Comparison of ENCODE assay signal across 15 cellular contexts in the genomic region with DNA sequence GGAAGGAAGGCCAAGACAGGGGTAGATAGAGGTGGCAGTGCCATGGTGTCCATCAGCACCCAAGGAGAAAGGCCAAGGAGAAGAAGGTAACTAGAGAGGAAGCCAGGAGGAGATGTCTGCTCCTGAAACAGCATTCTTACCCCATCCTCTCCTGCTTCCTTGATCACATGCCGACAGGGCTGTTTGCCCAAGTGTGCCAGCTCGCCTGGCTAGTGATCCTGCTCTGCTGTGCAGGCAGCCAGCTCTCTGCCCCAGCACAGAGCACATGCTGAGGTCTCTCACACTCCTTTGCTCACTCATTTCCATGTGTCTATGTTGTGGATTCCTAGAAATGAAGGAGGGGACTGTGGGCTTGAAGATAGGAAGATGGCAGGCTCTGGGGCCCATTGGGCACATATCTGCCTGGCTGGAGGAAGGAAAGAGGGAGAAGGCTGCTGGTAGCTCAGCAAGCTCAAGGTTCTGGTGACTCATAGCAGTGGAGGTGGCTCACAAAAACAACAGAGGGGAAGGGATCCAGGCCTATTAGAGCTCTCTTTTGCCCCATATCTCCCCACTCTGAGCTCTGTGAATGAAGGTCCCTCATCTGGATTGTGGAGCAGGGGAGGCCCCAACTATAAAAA. TPM values are rescaled to one million over a fixed set of nuclear protein-coding genes. Genes with fewer than 3 reads are reported as not detected.
DNase-seq lines count a peak whose midpoint lies in the region; ATAC-seq and TF ChIP-seq lines count a peak whose summit lies in the region.
"Had no signal": no experiment of that assay in that cellular context is flagged by ENCODE, and none has a peak within 500 bp of the region (broad histone marks: within the 10 kb centered on the region; RNA-seq: fewer than 3 reads in every experiment).

No MANE protein-coding gene starts in this region.

- no peaks in the 10 kb centered on the region for H3K27me3 ChIP-seq in H7 (ENCODE audit: control insufficient read depth, insufficient read depth, low read length)
- H3K27me3 ChIP-seq: BLaER1, neutrophil had no signal

- no peak for TF ChIP-seq CTCF in AG09309 (IDR thresholded peaks at IDR 0.05; ENCODE audit: control insufficient read depth, insufficient read depth, low read depth, low read length, missing control alignments)
- TF ChIP-seq CTCF in LNCaP clone FGC (IDR thresholded peaks at IDR 0.05; ENCODE audit: control insufficient read depth, extremely low read depth, insufficient read depth): no peak

- ATAC-seq in HG02759 (IDR thresholded peaks at IDR 0.05; ENCODE audit: unreplicated experiment): no peak
- ATAC-seq: activated CD8-positive, alpha-beta T cell treated with anti-CD3 and anti-CD28 coated beads, Interleukin-2, amount 10 ng/mL, durations not matched to agents 7 days and 5 days; left ventricle myocardium superior; Panc1 had no signal

- H3K4me3 ChIP-seq in AG09309 (ENCODE audit: control insufficient read depth, low read depth, low read length) (no peak overlapping the region), LNCaP clone FGC (ENCODE audit: low read depth, low read length) (no peak overlapping the region), H7 (ENCODE audit: insufficient read depth, low read depth, low read length) (no peak overlapping the region)
- H3K4me3 ChIP-seq: BLaER1 had no signal

- no peaks in the 10 kb centered on the region; the same call in none of the 2 replicates for H3K36me3 ChIP-seq in H7 (replicated peaks; ENCODE audit: control insufficient read depth, insufficient read depth, low read length)

- peak; percentile 13 for DNase-seq in AG09309 (ENCODE audit: low read depth)
- peak; percentile 13 for DNase-seq in LNCaP clone FGC (ENCODE audit: low read depth)
- peak; percentile 68 for DNase-seq in astrocyte of the hippocampus (ENCODE audit: low read depth, low spot score)
- DNase-seq in glomerular visceral epithelial cell (ENCODE audit: extremely low spot score): peak; percentile 33
- DNase-seq in H7: no peak
- no peak for DNase-seq in NOMO-1 treated with DMSO at 0.1 percent for 48 hours (lab: John Stamatoyannopoulos, UW; ENCODE audit: unreplicated experiment)
- no peak for DNase-seq in NCI-H774 (lab: John Stamatoyannopoulos, UW)
- DNase-seq: activated CD8-positive, alpha-beta T cell treated with anti-CD3 and anti-CD28 coated beads, Interleukin-2, amount 10 ng/mL, durations not matched to agents 7 days and 5 days; left ventricle myocardium superior had no signal

RNA-seq across cellular contexts. Expression of gene NEUROD2, which starts 54.3 kb away (rescaled TPM):
- total RNA-seq in H7 (2014; rRNA removed; shearing (Covaris generic)): not detected in 2 replicates
- total RNA-seq: activated CD8-positive, alpha-beta T cell treated with anti-CD3 and anti-CD28 coated beads, Interleukin-2, amount 10 ng/mL, durations not matched to agents 7 days and 5 days; dermis microvascular lymphatic vessel endothelial cell; G401; left ventricle myocardium superior had no signal

Comparison
In these comparisons a context has a peak if more than half of its experiments do, and no peak if none do; other contexts are left out.
1. DNase-seq: peak in AG09309 (single experiment), LNCaP clone FGC (single experiment), astrocyte of the hippocampus (single experiment) and glomerular visceral epithelial cell (single experiment); none in H7 (single experiment), NOMO-1 treated with DMSO at 0.1 percent for 48 hours (single experiment) and NCI-H774 (single experiment).